21 cellular contexts compared by ENCODE assay signal in genomic region chr12:111580737-111581136, GRCh38.
"Had no signal": no experiment of that assay in that cellular context is flagged by ENCODE, and none has a peak within 500 bp of the region (broad histone marks: within the 10 kb centered on the region; RNA-seq: fewer than 3 reads in every experiment).

No MANE protein-coding gene starts in this region.

- H3K9me3 Mint-ChIP-seq: IgD-negative memory B cell had no signal

- DNase-seq: Kasumi-1, MM.1S, NCI-H1092 treated with DMSO at 0.1 percent for 48 hours, NCI-H1436, NCI-H187, NCI-H2029, NCI-H2081 treated with DMSO at 0.1 percent for 48 hours, NCI-H2171, NCI-H226, NCI-H446, NCI-H510A, NCI-H524 treated with DMSO at 0.1 percent for 48 hours, NCI-H69, NCI-H774, RPMI8226, SHP77, SK-N-SH had no signal

- H3K27ac Mint-ChIP-seq: IgD-negative memory B cell had no signal

- H3K27ac ChIP-seq: HL-60, KMS-11 had no signal

- H3K4me3 ChIP-seq: K562 had no signal

- H3K27me3 Mint-ChIP-seq: IgD-negative memory B cell had no signal

- H3K9me3 ChIP-seq: SK-N-SH had no signal
